In genomic region chr9:99056876-99057664, GRCh38 we compare ENCODE assay signal across 10 cellular contexts. TPM values are rescaled to one million over a fixed set of nuclear protein-coding genes. Genes with fewer than 3 reads are reported as not detected.
DNase-seq lines count a peak whose midpoint lies in the region; ATAC-seq and TF ChIP-seq lines count a peak whose summit lies in the region.
"Had no signal": no experiment of that assay in that cellular context is flagged by ENCODE, and none has a peak within 500 bp of the region (broad histone marks: within the 10 kb centered on the region; RNA-seq: fewer than 3 reads in every experiment).

No MANE protein-coding gene starts in this region.

- H3K9ac ChIP-seq in fibroblast of lung (ENCODE audit: insufficient read depth, low read length) = no peak overlapping the region

- H3K36me3 Mint-ChIP-seq in MCF 10A (ENCODE audit: insufficient read depth, unreplicated experiment) (no peaks in the 10 kb centered on the region), T-cell (no peaks in the 10 kb centered on the region)

- POLR2A ChIA-PET in MCF 10A (lab: Yijun Ruan, JAX) (no interaction called here), T-cell (lab: Charles Lee) (no interaction called here)

- H2AFZ ChIP-seq in fibroblast of lung (ENCODE audit: low read length) = no peak overlapping the region

- H3K27me3 ChIP-seq in breast epithelium (no peaks in the 10 kb centered on the region), fibroblast of lung (ENCODE audit: control insufficient read depth, insufficient read depth, low read length) (no peaks in the 10 kb centered on the region)

- H3K4me3 ChIP-seq in breast epithelium = no peak overlapping the region
- H3K4me3 ChIP-seq in fibroblast of lung (replicated peaks in 1 of 4; ENCODE audit: control extremely low read depth in 1 of 4, insufficient read depth in 1 of 4, low read depth in 3 of 4, low read length in 4 of 4) = no peak overlapping the region
- H3K4me3 ChIP-seq: prostate gland had no signal

- TF ChIP-seq CTCF in MCF 10A (IDR thresholded peaks at IDR 0.05; ENCODE audit: unreplicated experiment) (no peak), breast epithelium (IDR thresholded peaks at IDR 0.05) (no peak), fibroblast of lung (conservative IDR thresholded peaks at IDR 0.05 in 1 of 2, IDR thresholded peaks at IDR 0.05 in 1 of 2; ENCODE audit: low read depth in 1 of 2, low read length in 2 of 2) (no peak)

- no peaks in the 10 kb centered on the region for H3K36me3 ChIP-seq in breast epithelium
- H3K36me3 ChIP-seq in fibroblast of lung (ENCODE audit: control insufficient read depth, insufficient read depth, low read length) = no peaks in the 10 kb centered on the region
- H3K36me3 ChIP-seq: prostate gland had no signal

- no peak for TF ChIP-seq POLR2A in breast epithelium (IDR thresholded peaks at IDR 0.05)

- intact Hi-C loops in MCF 10A (cut with micrococcal nuclease) = no loop called here
- intact Hi-C loops in breast epithelium (cut with DNase I; ENCODE audit: low total_unique reads) = no loop called here

- H3K4me1 Mint-ChIP-seq in MCF 10A (ENCODE audit: insufficient read depth, unreplicated experiment) = no peaks in the 10 kb centered on the region
- peaks cover 83 to 89% (median 86%) of the 10 kb centered on the region in 3 donors for H3K4me1 Mint-ChIP-seq in T-cell
- peaks cover 69% of the 10 kb centered on the region for H3K4me1 Mint-ChIP-seq in stimulated activated naive CD8-positive, alpha-beta T cell treated with anti-CD3 and anti-CD28 coated beads, Interleukin-15, amount 100 ng/mL, for 72 hours

- no TSS peak for BruUV-seq in MCF 10A (replicated peaks; lab: Mats Ljungman, UMichigan)

- DNase-seq in MCF 10A (ENCODE audit: unreplicated experiment) (peak; percentile 35), breast epithelium (ENCODE audit: low spot score in 2 of 2) (no peak), T-cell (peak in 2 of 34 experiments; percentile 10), fibroblast of lung (ENCODE audit: low read depth in 2 of 2) (peak; percentile 42 to 95), GF-D8 (lab: John Stamatoyannopoulos, UW) (no peak), iPS-NIHi11 (ENCODE audit: low spot score) (no peak), left lobe of liver (ENCODE audit: low spot score) (no peak)
- DNase-seq in stimulated activated naive CD8-positive, alpha-beta T cell treated with anti-CD3 and anti-CD28 coated beads, Interleukin-15, amount 100 ng/mL, for 72 hours = peak; percentile 25 to 33
- DNase-seq: DMS53 had no signal

- no peak overlapping the region for H3K4me2 ChIP-seq in fibroblast of lung (ENCODE audit: extremely low read depth, insufficient read depth, low read length)

- CTCF ChIA-PET in MCF 10A (lab: Yijun Ruan, JAX) = interaction anchor here (0.6 to 0.9 kb wide), 2 partner anchors 281 to 699 kb away, joined by 3 read pairs; no protein-coding TSS in a partner anchor
- CTCF ChIA-PET in T-cell (lab: Charles Lee) = interaction anchor here (0.7 to 1.5 kb wide), 4 partner anchors 20 to 209 kb away, joined by 3 to 4 read pairs (median 4); no protein-coding TSS in a partner anchor

- H3K27me3 Mint-ChIP-seq in MCF 10A (ENCODE audit: insufficient read depth, unreplicated experiment) (peaks cover 5% of the 10 kb centered on the region), T-cell (no peaks in the 10 kb centered on the region)
- H3K27me3 Mint-ChIP-seq in stimulated activated naive CD8-positive, alpha-beta T cell treated with anti-CD3 and anti-CD28 coated beads, Interleukin-15, amount 100 ng/mL, for 72 hours = peaks cover 25% of the 10 kb centered on the region

- H3K27ac Mint-ChIP-seq in MCF 10A (ENCODE audit: low read depth, unreplicated experiment) = no peak overlapping the region
- H3K27ac Mint-ChIP-seq in T-cell = peak overlapping the region in 1 of 2 donors; percentile 67
- H3K27ac Mint-ChIP-seq in stimulated activated naive CD8-positive, alpha-beta T cell treated with anti-CD3 and anti-CD28 coated beads, Interleukin-15, amount 100 ng/mL, for 72 hours = peak overlapping the region in 1 of 2 donors; percentile 67

- H3K4me3 Mint-ChIP-seq in MCF 10A (ENCODE audit: unreplicated experiment) = no peak overlapping the region
- peak overlapping the region; percentile 75 to 87 (median 77) for H3K4me3 Mint-ChIP-seq in T-cell
- peak overlapping the region; percentile 73 to 91 for H3K4me3 Mint-ChIP-seq in stimulated activated naive CD8-positive, alpha-beta T cell treated with anti-CD3 and anti-CD28 coated beads, Interleukin-15, amount 100 ng/mL, for 72 hours

- H3K79me2 ChIP-seq in fibroblast of lung (ENCODE audit: control insufficient read depth, insufficient read depth, low read length) = no peaks in the 10 kb centered on the region

- no peaks in the 10 kb centered on the region for H3K9me3 ChIP-seq in breast epithelium
- H3K9me3 ChIP-seq in fibroblast of lung (ENCODE audit: control insufficient read depth, insufficient read depth, low read depth, low read length) = no peaks in the 10 kb centered on the region
- H3K9me3 ChIP-seq: prostate gland had no signal

- ATAC-seq in T-cell (replicated peaks in 1 of 4) = peak in 2 of 4 experiments; percentile 13 to 14
- ATAC-seq in stimulated activated naive CD8-positive, alpha-beta T cell treated with anti-CD3 and anti-CD28 coated beads, Interleukin-15, amount 100 ng/mL, for 72 hours = peak; percentile 75
- no peak for ATAC-seq in left lobe of liver

- no peaks in the 10 kb centered on the region for H4K20me1 ChIP-seq in fibroblast of lung (ENCODE audit: control insufficient read depth, extremely low read depth, insufficient read depth, low read length)

- H3K27ac ChIP-seq in breast epithelium = peak overlapping the region in 1 of 2 donors; percentile 32
- peak overlapping the region; percentile 4 for H3K27ac ChIP-seq in fibroblast of lung (ENCODE audit: insufficient read depth, low read length)
- H3K27ac ChIP-seq: prostate gland had no signal

- no peaks in the 10 kb centered on the region for H3K4me1 ChIP-seq in breast epithelium
- peaks cover 17% of the 10 kb centered on the region for H3K4me1 ChIP-seq in fibroblast of lung (ENCODE audit: control insufficient read depth, extremely low read depth, insufficient read depth, low read length)
- H3K4me1 ChIP-seq: prostate gland had no signal

- peaks cover 8% of the 10 kb centered on the region for H3K9me3 Mint-ChIP-seq in MCF 10A (ENCODE audit: unreplicated experiment)
- H3K9me3 Mint-ChIP-seq in T-cell = no peaks in the 10 kb centered on the region
- H3K9me3 Mint-ChIP-seq in stimulated activated naive CD8-positive, alpha-beta T cell treated with anti-CD3 and anti-CD28 coated beads, Interleukin-15, amount 100 ng/mL, for 72 hours = peaks cover 0 to 8% of the 10 kb centered on the region in 2 donors

RNA-seq across cellular contexts. Expression of gene TGFBR1, which starts 47.8 kb away (rescaled TPM):
- total RNA-seq in MCF 10A (2022) (27.6 and 29.4 TPM in 2 replicates), breast epithelium (10 to 100 TPM; 33.1 to 35.4 (median 34.5) TPM), T-cell (10 to 100 TPM; 22.3 to 36.9 (median 31.7) TPM), fibroblast of lung (63.9 and 79.1 TPM in 2 replicates), left lobe of liver (13.5 TPM)
- polyA plus RNA-seq in fibroblast of lung = 30.4 and 78.5 TPM in 2 replicates
- 20.4 and 45.3 TPM in 2 replicates for polyA plus RNA-seq in fibroblast of lung (2012)
- polyA minus RNA-seq in fibroblast of lung (ENCODE audit: low replicate concordance) = 96.2 and 132 TPM in 2 replicates

Comparison
In these comparisons a context has a peak if more than half of its experiments do, and no peak if none do; other contexts are left out.
1. DNase-seq: peak in MCF 10A (single experiment), fibroblast of lung (2 of 2) and stimulated activated naive CD8-positive, alpha-beta T cell treated with anti-CD3 and anti-CD28 coated beads, Interleukin-15, amount 100 ng/mL, for 72 hours (2 of 2); none in breast epithelium (0 of 2), GF-D8 (single experiment), iPS-NIHi11 (single experiment) and left lobe of liver (single experiment).